Comparison of ENCODE assay signal across 8 cellular contexts in the genomic region with DNA sequence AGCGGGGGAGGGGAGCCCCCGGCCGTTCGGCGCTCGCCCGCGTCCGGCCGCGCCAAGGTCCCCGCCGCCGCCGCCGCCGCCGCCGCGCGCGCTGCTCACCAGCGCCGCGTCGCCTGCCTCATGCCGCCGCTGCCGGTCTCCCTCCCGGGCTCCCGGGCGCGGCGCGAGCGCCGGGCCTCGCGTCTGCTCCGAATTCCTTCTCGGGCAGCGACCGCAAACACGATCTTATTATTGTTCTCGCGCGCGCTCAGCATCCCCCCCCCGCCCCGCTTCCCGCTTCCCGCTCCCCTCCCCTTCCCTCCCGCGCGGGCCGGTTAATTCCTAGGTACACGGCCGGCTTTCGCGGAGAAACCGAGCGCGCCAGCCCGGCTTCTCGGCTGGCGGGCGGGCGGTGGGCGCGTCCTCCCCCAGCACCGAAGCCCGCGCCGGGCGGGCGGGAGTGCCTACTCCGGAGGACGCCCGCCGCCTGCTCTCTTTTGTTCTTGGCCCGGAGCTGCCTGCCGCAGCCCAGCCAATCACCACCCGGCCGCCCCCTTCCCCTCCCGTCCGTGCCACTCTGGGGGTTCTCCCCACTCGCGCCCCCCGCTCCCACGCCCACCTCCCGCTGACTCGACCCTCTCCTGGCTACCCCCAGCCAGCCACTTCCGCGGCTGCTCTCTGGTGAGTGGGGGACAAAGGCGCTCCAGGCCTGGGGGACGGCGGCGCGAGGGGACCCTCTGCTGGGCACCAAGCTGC. TPM values are rescaled to one million over a fixed set of nuclear protein-coding genes. Genes with fewer than 3 reads are reported as not detected.
A peak's percentile ranks its signal among the peaks of the same experiment; 100 is the strongest.
DNase-seq lines count a peak whose midpoint lies in the region; ATAC-seq and TF ChIP-seq lines count a peak whose summit lies in the region.

A gene (minus strand): TSS at position 202 of the 735 bp plus-strand sequence. CDS start 409 bp downstream, outside the sequence.

- no peaks in the 10 kb centered on the region for H3K9me3 ChIP-seq in neutrophil

- H3K36me3 ChIP-seq in neutrophil, result no peaks in the 10 kb centered on the region

- TF ChIP-seq CTCF in neutrophil (IDR thresholded peaks at IDR 0.05), result no peak

- intact Hi-C loops in Right ventricle myocardium inferior (cut with DNase I), result loop anchor here (1.0 to 2.0 kb wide), 2 partner anchors 141 to 196 kb away; a partner anchor contains a TSS

- peaks cover 93% of the 10 kb centered on the region for H3K27me3 ChIP-seq in neutrophil

- peak; percentile 39 for ATAC-seq in HG02938 (IDR thresholded peaks at IDR 0.05; ENCODE audit: unreplicated experiment)
- peak; percentile 50 for ATAC-seq in Right ventricle myocardium inferior
- no peak for ATAC-seq in GM18870 (IDR thresholded peaks at IDR 0.05; ENCODE audit: unreplicated experiment)

- H3K27ac ChIP-seq in adipose tissue (ENCODE audit: low read depth, low read length) (peak within 1 kb of the TSS; percentile 49), neutrophil (no peak within 1 kb of the TSS)

- WGBS in adipose tissue, 3 donors, result 0 to 1% (median 1%) methylated on average over 59 to 99 of the region's 99 CpGs

- H3K4me3 ChIP-seq in neutrophil (ENCODE audit: low read depth in 1 of 2, low read length in 1 of 2), result peak within 1 kb of the TSS; percentile 32 to 67

- peaks cover 6 to 21% of the 10 kb centered on the region in 2 experiments for H3K4me1 ChIP-seq in neutrophil (ENCODE audit: control insufficient read depth in 1 of 2, insufficient read depth in 1 of 2, low read depth in 1 of 2, low read length in 1 of 2)

- peak; percentile 52 for DNase-seq in NCI-H1436 (lab: John Stamatoyannopoulos, UW)
- no peak for DNase-seq in NCI-H1436 treated with DMSO at 0.1 percent for 48 hours (lab: John Stamatoyannopoulos, UW)
- DNase-seq in OCI-M2 (lab: John Stamatoyannopoulos, UW; ENCODE audit: unreplicated experiment), result peak; percentile 9
- peak; percentile 85 for DNase-seq in Right ventricle myocardium inferior (ENCODE audit: missing footprints)

RNA-seq across cellular contexts. Expression of the gene that starts here (rescaled TPM):
- polyA plus RNA-seq in adipose tissue, result 10 to 100 TPM in 2 of 3 donors, 1 to 10 TPM in 1; 3.4 to 34.4 (median 12.2) TPM
- total RNA-seq in Right ventricle myocardium inferior, result 32.8 TPM
